Comparison of ENCODE assay signal across 8 cellular contexts in the genomic region with DNA sequence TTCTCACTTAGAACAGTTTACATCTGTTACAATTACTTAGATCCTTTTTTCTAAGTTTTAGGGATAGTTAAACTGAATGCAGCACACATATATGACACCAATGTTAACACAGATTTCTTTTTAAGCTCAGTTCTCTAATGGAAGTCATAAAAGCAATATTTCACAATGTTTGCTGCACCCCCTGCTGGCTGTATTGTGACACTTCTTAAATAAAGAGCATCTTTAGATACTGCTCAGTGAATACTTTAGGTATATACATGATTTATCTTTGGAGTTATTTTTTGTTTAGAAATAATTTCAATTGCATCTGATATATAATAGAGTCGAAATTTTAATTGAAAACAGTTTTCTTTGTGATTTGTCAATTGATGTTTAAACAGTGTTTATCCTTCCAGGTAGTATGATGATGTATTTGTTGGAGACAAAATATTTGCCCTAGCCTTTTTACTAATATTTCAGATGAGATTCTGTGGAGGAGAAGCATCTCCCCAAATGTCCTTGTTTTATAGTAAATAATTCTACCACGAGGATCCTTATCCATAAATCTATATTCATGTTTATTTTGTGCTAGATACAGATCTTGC.
DNase-seq lines count a peak whose midpoint lies in the region; ATAC-seq and TF ChIP-seq lines count a peak whose summit lies in the region.

No MANE protein-coding gene starts in this region.

- POLR2A ChIA-PET in activated CD4-positive, alpha-beta memory T cell treated with anti-CD3 and anti-CD28 coated beads for 36 hours (lab: Charles Lee), result no interaction called here

- DNase-seq in cardiac muscle cell (ENCODE audit: low read depth in 1 of 2, low spot score in 1 of 2) (peak; percentile 68 to 75), cardiac septum (ENCODE audit: low spot score) (no peak), NCI-H226 (peak; percentile 22), fibroblast of peridontal ligament (ENCODE audit: extremely low read depth) (peak; percentile 83), posterior vena cava (ENCODE audit: low spot score) (peak; percentile 72)
- peak; percentile 48 for DNase-seq in activated CD4-positive, alpha-beta memory T cell treated with anti-CD3 and anti-CD28 coated beads for 36 hours

- no peaks in the 10 kb centered on the region for H3K27me3 Mint-ChIP-seq in activated CD4-positive, alpha-beta memory T cell treated with anti-CD3 and anti-CD28 coated beads for 36 hours

- peaks cover 7% of the 10 kb centered on the region for H3K36me3 Mint-ChIP-seq in activated CD4-positive, alpha-beta memory T cell treated with anti-CD3 and anti-CD28 coated beads for 36 hours

- peaks cover 26% of the 10 kb centered on the region for H3K36me3 ChIP-seq in cardiac muscle cell

- peaks cover 13% of the 10 kb centered on the region for H3K4me1 Mint-ChIP-seq in activated CD4-positive, alpha-beta memory T cell treated with anti-CD3 and anti-CD28 coated beads for 36 hours (ENCODE audit: low read depth)

- ATAC-seq in HG02938 (IDR thresholded peaks at IDR 0.05; ENCODE audit: unreplicated experiment) (peak; percentile 57), GM21825 (IDR thresholded peaks at IDR 0.05; ENCODE audit: unreplicated experiment) (no peak)

- H3K9me3 Mint-ChIP-seq in activated CD4-positive, alpha-beta memory T cell treated with anti-CD3 and anti-CD28 coated beads for 36 hours, result no peaks in the 10 kb centered on the region

- H3K4me3 ChIP-seq in cardiac muscle cell, result no peak overlapping the region

- no peak overlapping the region for H3K4me3 Mint-ChIP-seq in activated CD4-positive, alpha-beta memory T cell treated with anti-CD3 and anti-CD28 coated beads for 36 hours

- peak; percentile 74 for TF ChIP-seq CTCF in cardiac muscle cell (IDR thresholded peaks at IDR 0.05; ENCODE audit: low read depth, low read length)

- CTCF ChIA-PET in activated CD4-positive, alpha-beta memory T cell treated with anti-CD3 and anti-CD28 coated beads for 36 hours (lab: Charles Lee), result interaction anchor here (0.6 to 14.9 kb wide), 25 partner anchors 8 to 536 kb away, joined by 3 to 373 read pairs (median 8); no protein-coding TSS in a partner anchor

- no peaks in the 10 kb centered on the region for H3K27me3 ChIP-seq in cardiac muscle cell

- intact Hi-C loops in cardiac septum (cut with DNase I) (no loop called here), posterior vena cava (cut with DNase I) (no loop called here)
- intact Hi-C loops in activated CD4-positive, alpha-beta memory T cell treated with anti-CD3 and anti-CD28 coated beads for 36 hours (cut with micrococcal nuclease), result loop anchor here (1.0 kb wide), 2 partner anchors 142 to 197 kb away; no protein-coding TSS in a partner anchor

- peak overlapping the region; percentile 67 for H3K27ac ChIP-seq in cardiac muscle cell

- H3K4me1 ChIP-seq in cardiac muscle cell (ENCODE audit: low read depth), result peaks cover 56% of the 10 kb centered on the region

- no peak overlapping the region for H3K27ac Mint-ChIP-seq in activated CD4-positive, alpha-beta memory T cell treated with anti-CD3 and anti-CD28 coated beads for 36 hours

- no peaks in the 10 kb centered on the region for H3K9me3 ChIP-seq in cardiac muscle cell (ENCODE audit: low read depth)
